Comparison of ENCODE assay signal across 1 cellular context in the genomic region with DNA sequence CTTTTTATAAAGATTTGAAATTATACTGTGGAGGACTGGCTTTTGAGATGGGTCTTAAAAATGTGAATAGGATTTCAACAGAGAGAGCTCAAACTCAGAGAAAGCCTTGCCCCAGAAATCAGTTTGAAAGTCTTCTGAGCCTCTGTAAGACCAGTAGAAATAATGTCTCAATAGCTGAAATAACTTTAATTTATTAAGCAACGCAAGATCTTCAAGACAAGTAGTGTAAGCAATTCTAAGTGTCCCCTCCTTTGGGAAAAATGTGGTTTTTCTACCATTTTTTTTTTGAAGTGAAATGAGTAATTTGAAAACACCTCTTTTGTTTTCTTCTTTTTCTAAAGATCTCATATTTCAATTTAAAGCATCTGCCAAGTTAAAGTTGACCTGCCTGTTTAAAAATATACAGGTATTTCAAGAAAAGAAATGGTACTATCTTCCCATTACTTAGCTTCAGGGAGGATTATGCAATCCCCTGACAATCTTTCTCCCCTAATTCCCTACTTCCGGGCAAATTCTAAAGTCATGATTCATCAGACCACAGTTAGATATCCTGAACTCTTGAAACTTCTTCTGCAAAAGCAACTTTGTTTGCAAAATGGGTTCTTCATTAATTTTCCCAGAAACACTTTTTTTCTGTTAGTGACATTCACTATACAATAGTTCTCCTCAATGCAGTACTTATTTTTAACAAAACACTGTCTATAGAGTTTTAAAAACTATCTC.
TF ChIP-seq lines count a peak whose summit lies in the region.

No MANE protein-coding gene starts in this region.

TF ChIP-seq in K562, 482 proteins besides CTCF, POLR2A, EP300 and RAD21 (continued from another document and continues in another):
- TF ChIP-seq, protein P1, sequence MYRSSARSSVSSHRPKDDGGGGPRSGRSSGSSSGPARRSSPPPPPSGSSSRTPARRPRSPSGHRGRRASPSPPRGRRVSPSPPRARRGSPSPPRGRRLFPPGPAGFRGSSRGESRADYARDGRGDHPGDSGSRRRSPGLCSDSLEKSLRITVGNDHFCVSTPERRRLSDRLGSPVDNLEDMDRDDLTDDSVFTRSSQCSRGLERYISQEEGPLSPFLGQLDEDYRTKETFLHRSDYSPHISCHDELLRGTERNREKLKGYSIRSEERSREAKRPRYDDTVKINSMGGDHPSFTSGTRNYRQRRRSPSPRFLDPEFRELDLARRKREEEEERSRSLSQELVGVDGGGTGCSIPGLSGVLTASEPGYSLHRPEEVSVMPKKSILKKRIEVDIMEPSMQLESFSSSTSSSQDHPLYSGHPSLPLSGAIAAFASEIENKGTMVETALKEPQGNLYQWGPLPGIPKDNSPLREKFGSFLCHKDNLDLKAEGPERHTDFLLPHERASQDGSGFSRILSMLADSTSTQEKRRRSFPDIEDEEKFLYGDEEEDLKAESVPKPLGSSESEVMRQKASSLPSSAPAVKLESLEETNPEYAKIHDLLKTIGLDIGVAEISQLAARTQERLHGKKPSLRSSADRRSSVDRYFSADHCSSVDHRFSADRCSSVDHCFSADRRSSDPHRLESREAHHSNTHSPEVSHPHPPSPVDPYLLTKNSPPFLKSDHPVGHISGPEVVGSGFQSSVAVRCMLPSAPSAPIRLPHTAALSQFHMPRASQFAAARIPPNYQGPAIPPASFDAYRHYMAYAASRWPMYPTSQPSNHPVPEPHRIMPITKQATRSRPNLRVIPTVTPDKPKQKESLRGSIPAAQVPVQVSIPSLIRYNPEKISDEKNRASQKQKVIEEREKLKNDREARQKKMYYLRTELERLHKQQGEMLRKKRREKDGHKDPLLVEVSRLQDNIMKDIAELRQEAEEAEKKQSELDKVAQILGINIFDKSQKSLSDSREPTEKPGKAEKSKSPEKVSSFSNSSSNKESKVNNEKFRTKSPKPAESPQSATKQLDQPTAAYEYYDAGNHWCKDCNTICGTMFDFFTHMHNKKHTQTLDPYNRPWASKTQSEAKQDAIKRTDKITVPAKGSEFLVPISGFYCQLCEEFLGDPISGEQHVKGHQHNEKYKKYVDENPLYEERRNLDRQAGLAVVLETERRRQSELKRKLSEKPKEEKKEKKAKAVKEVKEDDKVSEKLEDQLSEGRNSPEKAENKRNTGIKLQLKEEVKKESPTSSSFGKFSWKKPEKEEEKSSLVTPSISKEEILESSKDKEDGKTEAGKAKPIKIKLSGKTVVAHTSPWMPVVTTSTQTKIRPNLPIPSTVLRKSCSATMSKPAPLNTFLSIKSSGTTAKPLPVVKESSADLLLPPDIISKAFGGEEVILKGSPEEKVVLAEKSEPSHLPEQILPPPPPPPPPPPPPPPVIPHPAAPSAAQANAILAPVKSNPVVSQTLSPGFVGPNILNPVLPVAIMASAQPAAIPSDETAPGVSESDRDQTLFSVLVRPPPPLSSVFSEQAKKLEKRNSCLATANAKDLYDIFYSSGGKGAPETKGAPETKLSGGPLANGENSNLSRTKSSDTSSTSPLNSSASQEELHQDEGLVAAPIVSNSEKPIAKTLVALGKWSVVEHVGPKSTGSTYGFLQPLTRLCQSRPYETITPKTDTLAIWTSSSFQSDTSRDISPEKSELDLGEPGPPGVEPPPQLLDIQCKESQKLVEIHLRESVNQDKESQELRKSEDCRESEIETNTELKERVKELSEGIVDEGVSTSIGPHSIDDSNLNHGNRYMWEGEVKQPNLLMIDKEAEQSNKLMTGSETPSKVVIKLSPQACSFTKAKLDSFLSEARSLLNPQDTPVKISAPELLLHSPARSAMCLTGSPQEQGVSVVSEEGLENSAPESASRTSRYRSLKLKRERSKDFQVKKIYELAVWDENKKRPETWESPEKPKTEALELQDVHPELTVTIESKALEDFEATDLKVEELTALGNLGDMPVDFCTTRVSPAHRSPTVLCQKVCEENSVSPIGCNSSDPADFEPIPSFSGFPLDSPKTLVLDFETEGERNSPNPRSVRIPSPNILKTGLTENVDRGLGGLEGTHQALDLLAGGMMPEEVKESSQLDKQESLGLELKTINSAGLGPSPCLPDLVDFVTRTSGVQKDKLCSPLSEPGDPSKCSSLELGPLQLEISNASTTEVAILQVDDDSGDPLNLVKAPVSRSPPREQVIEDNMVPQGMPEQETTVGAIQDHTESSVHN (IDR thresholded peaks at IDR 0.05; ENCODE audit: borderline replicate concordance in 1 of 2, low read depth in 1 of 2) = peak in 1 of 2 experiments; percentile 71; a peak in 2 of 4 replicates
- TF ChIP-seq, protein P2, sequence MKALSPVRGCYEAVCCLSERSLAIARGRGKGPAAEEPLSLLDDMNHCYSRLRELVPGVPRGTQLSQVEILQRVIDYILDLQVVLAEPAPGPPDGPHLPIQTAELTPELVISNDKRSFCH (CRISPR knock-in tag; IDR thresholded peaks at IDR 0.05) = no peak
- TF ChIP-seq, protein P2 (tag; IDR thresholded peaks at IDR 0.05) = no peak
- no peak; the same call in 1 of the 2 replicates for TF ChIP-seq MYBL2 (IDR thresholded peaks at IDR 0.05; ENCODE audit: low read depth)
- no peak for TF ChIP-seq MYBL2 (CRISPR knock-in tag; IDR thresholded peaks at IDR 0.05; ENCODE audit: borderline replicate concordance)
- no peak for TF ChIP-seq SIN3B (IDR thresholded peaks at IDR 0.05; ENCODE audit: low read depth)
- no peak for TF ChIP-seq GTF2A2 (tag; IDR thresholded peaks at IDR 0.05)
- no peak for TF ChIP-seq U2AF2 (optimal IDR thresholded peaks at IDR 0.05; ENCODE audit: low read depth, low read length)
- 0 out of 2 replicates have a peak, but pooled peaks have one; percentile 47 for TF ChIP-seq NFRKB (IDR thresholded peaks at IDR 0.05; ENCODE audit: low read depth)
- 0 out of 2 replicates have a peak, but pooled peaks have one; percentile 45 for TF ChIP-seq FOXJ2 (tag; IDR thresholded peaks at IDR 0.05)
- no peak for TF ChIP-seq SP1 (CRISPR knock-in tag; IDR thresholded peaks at IDR 0.05)
- peak; percentile 50 for TF ChIP-seq CXXC5 (CRISPR knock-in tag; IDR thresholded peaks at IDR 0.05)
- no peak for TF ChIP-seq LCOR (CRISPR knock-in tag; IDR thresholded peaks at IDR 0.05)
- TF ChIP-seq TAF9B (IDR thresholded peaks at IDR 0.05; ENCODE audit: partially characterized antibody) = peak; percentile 27
- no peak for TF ChIP-seq CBX8 (IDR thresholded peaks at IDR 0.05; ENCODE audit: borderline replicate concordance, extremely low read depth, low read depth, low read length, poor library complexity, severe bottlenecking)
- TF ChIP-seq, protein P3, sequence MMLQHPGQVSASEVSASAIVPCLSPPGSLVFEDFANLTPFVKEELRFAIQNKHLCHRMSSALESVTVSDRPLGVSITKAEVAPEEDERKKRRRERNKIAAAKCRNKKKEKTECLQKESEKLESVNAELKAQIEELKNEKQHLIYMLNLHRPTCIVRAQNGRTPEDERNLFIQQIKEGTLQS (IDR thresholded peaks at IDR 0.05) = peak; percentile 97
- TF ChIP-seq, protein P3 (CRISPR knock-in tag; conservative IDR thresholded peaks at IDR 0.05) = no peak
- TF ChIP-seq, protein P4, sequence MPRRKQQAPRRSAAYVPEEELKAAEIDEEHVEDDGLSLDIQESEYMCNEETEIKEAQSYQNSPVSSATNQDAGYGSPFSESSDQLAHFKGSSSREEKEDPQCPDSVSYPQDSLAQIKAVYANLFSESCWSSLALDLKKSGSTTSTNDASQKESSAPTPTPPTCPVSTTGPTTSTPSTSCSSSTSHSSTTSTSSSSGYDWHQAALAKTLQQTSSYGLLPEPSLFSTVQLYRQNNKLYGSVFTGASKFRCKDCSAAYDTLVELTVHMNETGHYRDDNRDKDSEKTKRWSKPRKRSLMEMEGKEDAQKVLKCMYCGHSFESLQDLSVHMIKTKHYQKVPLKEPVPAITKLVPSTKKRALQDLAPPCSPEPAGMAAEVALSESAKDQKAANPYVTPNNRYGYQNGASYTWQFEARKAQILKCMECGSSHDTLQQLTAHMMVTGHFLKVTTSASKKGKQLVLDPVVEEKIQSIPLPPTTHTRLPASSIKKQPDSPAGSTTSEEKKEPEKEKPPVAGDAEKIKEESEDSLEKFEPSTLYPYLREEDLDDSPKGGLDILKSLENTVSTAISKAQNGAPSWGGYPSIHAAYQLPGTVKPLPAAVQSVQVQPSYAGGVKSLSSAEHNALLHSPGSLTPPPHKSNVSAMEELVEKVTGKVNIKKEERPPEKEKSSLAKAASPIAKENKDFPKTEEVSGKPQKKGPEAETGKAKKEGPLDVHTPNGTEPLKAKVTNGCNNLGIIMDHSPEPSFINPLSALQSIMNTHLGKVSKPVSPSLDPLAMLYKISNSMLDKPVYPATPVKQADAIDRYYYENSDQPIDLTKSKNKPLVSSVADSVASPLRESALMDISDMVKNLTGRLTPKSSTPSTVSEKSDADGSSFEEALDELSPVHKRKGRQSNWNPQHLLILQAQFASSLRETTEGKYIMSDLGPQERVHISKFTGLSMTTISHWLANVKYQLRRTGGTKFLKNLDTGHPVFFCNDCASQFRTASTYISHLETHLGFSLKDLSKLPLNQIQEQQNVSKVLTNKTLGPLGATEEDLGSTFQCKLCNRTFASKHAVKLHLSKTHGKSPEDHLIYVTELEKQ (CRISPR knock-in tag; IDR thresholded peaks at IDR 0.05) = no peak
- peak; percentile 55; the same call in 1 of the 2 replicates for TF ChIP-seq GTF2E2 (tag; IDR thresholded peaks at IDR 0.05)
- TF ChIP-seq EHMT2 (IDR thresholded peaks at IDR 0.05) = peak; percentile 49; the same call in 1 of the 2 replicates
- TF ChIP-seq, protein P5, sequence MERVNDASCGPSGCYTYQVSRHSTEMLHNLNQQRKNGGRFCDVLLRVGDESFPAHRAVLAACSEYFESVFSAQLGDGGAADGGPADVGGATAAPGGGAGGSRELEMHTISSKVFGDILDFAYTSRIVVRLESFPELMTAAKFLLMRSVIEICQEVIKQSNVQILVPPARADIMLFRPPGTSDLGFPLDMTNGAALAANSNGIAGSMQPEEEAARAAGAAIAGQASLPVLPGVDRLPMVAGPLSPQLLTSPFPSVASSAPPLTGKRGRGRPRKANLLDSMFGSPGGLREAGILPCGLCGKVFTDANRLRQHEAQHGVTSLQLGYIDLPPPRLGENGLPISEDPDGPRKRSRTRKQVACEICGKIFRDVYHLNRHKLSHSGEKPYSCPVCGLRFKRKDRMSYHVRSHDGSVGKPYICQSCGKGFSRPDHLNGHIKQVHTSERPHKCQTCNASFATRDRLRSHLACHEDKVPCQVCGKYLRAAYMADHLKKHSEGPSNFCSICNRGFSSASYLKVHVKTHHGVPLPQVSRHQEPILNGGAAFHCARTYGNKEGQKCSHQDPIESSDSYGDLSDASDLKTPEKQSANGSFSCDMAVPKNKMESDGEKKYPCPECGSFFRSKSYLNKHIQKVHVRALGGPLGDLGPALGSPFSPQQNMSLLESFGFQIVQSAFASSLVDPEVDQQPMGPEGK (CRISPR knock-in tag; IDR thresholded peaks at IDR 0.05; ENCODE audit: borderline replicate concordance) = no peak
- peak; percentile 90 for TF ChIP-seq DPF2 (IDR thresholded peaks at IDR 0.05)
- TF ChIP-seq, protein P6, sequence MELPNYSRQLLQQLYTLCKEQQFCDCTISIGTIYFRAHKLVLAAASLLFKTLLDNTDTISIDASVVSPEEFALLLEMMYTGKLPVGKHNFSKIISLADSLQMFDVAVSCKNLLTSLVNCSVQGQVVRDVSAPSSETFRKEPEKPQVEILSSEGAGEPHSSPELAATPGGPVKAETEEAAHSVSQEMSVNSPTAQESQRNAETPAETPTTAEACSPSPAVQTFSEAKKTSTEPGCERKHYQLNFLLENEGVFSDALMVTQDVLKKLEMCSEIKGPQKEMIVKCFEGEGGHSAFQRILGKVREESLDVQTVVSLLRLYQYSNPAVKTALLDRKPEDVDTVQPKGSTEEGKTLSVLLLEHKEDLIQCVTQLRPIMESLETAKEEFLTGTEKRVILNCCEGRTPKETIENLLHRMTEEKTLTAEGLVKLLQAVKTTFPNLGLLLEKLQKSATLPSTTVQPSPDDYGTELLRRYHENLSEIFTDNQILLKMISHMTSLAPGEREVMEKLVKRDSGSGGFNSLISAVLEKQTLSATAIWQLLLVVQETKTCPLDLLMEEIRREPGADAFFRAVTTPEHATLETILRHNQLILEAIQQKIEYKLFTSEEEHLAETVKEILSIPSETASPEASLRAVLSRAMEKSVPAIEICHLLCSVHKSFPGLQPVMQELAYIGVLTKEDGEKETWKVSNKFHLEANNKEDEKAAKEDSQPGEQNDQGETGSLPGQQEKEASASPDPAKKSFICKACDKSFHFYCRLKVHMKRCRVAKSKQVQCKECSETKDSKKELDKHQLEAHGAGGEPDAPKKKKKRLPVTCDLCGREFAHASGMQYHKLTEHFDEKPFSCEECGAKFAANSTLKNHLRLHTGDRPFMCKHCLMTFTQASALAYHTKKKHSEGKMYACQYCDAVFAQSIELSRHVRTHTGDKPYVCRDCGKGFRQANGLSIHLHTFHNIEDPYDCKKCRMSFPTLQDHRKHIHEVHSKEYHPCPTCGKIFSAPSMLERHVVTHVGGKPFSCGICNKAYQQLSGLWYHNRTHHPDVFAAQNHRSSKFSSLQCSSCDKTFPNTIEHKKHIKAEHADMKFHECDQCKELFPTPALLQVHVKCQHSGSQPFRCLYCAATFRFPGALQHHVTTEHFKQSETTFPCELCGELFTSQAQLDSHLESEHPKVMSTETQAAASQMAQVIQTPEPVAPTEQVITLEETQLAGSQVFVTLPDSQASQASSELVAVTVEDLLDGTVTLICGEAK (IDR thresholded peaks at IDR 0.05) = peak; percentile 57; the same call in 1 of the 2 replicates
- TF ChIP-seq, protein P6 (CRISPR knock-in tag; IDR thresholded peaks at IDR 0.05) = no peak
